Comparison of ENCODE assay signal across 9 cellular contexts in the genomic region with DNA sequence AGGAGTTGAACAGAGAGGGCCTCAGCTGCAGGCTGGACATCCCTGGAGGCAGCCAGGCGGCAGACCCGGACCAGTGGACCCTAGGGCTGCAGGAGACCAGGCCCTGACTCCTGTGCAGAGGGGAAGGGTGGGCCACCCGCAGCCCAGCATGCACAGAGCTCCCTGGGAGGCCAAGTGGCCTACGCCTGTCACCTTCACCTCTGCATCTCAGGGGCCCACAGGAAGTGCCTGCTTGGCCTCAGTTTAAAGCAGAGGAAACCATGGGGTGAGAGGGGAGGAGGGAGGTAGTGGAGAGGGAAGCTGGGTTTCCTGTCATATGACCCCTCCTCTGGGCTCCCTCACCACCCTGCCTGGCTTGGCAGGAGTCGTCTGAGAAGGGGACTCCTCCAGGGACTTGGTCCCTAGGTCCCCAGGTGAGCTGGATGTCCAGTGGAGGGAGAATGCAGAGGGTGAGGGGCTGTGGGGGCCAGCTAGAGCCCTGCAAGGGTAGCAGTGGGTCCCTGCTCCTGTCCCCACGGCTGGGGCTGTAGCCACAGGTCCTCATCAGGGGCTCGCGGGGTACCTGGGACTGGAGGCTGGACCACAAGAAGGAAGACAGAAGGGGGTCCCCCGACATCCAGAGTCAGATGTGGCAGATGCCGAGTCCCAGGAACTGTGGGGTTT. TPM values are rescaled to one million over a fixed set of nuclear protein-coding genes. Genes with fewer than 3 reads are reported as not detected.
A peak's percentile ranks its signal among the peaks of the same experiment; 100 is the strongest.
DNase-seq lines count a peak whose midpoint lies in the region; ATAC-seq, FAIRE-seq and TF ChIP-seq lines count a peak whose summit lies in the region.
"Had no signal": no experiment of that assay in that cellular context is flagged by ENCODE, and none has a peak within 500 bp of the region (broad histone marks: within the 10 kb centered on the region; RNA-seq: fewer than 3 reads in every experiment).

A gene with protein sequence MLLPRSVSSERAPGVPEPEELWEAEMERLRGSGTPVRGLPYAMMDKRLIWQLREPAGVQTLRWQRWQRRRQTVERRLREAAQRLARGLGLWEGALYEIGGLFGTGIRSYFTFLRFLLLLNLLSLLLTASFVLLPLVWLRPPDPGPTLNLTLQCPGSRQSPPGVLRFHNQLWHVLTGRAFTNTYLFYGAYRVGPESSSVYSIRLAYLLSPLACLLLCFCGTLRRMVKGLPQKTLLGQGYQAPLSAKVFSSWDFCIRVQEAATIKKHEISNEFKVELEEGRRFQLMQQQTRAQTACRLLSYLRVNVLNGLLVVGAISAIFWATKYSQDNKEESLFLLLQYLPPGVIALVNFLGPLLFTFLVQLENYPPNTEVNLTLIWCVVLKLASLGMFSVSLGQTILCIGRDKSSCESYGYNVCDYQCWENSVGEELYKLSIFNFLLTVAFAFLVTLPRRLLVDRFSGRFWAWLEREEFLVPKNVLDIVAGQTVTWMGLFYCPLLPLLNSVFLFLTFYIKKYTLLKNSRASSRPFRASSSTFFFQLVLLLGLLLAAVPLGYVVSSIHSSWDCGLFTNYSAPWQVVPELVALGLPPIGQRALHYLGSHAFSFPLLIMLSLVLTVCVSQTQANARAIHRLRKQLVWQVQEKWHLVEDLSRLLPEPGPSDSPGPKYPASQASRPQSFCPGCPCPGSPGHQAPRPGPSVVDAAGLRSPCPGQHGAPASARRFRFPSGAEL (plus strand): TSS at position 333 of the 663 bp plus-strand sequence. CDS start 818 bp downstream, outside the sequence.

- H3K27ac ChIP-seq in HUES64 (ENCODE audit: low read depth, low read length), result no peak within 1 kb of the TSS
- H3K27ac ChIP-seq in small intestine (ENCODE audit: low read depth in 1 of 2, low read length in 1 of 2), result peak within 1 kb of the TSS; percentile 25 to 83

- H3K36me3 ChIP-seq in ES-I3 (ENCODE audit: insufficient read depth, low read length) (no peaks in the 10 kb centered on the region), HUES64 (ENCODE audit: insufficient read depth, low read length) (no peaks in the 10 kb centered on the region), small intestine (ENCODE audit: control insufficient read depth in 2 of 2, insufficient read depth in 2 of 2, low read length in 2 of 2) (peaks cover 0 to 3% of the 10 kb centered on the region in 2 donors)

- peaks cover 38% of the 10 kb centered on the region for H3K27me3 ChIP-seq in HUES64 (ENCODE audit: insufficient read depth, low read length)
- H3K27me3 ChIP-seq in small intestine (ENCODE audit: control insufficient read depth in 2 of 2, insufficient read depth in 2 of 2, low read length in 2 of 2), result no peaks in the 10 kb centered on the region

- 75% methylated on average over 10 of the region's 10 CpGs for WGBS in HUES64
- 54 to 72% (median 65%) methylated on average over 9 to 10 of the region's 10 CpGs for WGBS in small intestine, 3 donors

- peak; percentile 54 for TF ChIP-seq POLR2A in erythroblast (IDR thresholded peaks at IDR 0.05; ENCODE audit: low read length)

- peak within 1 kb of the TSS; percentile 96 for H3K27ac Mint-ChIP-seq in activated CD4-positive, alpha-beta T cell treated with anti-CD3 and anti-CD28 coated beads for 36 hours

- H3K9ac ChIP-seq in ES-I3 (ENCODE audit: low read depth, low read length) (peak within 1 kb of the TSS; percentile 45; the same call in 1 of the 2 replicates), HUES64 (ENCODE audit: low read depth, low read length) (no peak within 1 kb of the TSS)

- intact Hi-C loops in activated CD4-positive, alpha-beta T cell treated with anti-CD3 and anti-CD28 coated beads for 36 hours (cut with DNase I, micrococcal nuclease), result loop anchor here (1.0 to 5.0 kb wide), 5 partner anchors 9 to 230 kb away; partner anchors contain the start of genes SOCS3 (in 1 of the 2) and SYNGR2 (in 1 of the 2)

- FAIRE-seq in small intestine (lab: Jason Lieb, UNC), result no peak

- H3K4me1 Mint-ChIP-seq in activated CD4-positive, alpha-beta T cell treated with anti-CD3 and anti-CD28 coated beads for 36 hours, result peaks cover 57% of the 10 kb centered on the region

- H3K4me3 ChIP-seq in HUES64 (ENCODE audit: low read length), result peak within 1 kb of the TSS; percentile 37
- peak within 1 kb of the TSS; percentile 58 to 59 for H3K4me3 ChIP-seq in small intestine (ENCODE audit: low read depth in 1 of 2, low read length in 2 of 2)

- H3K4me1 ChIP-seq in ES-I3 (ENCODE audit: insufficient read depth, low read length) (peaks cover 38% of the 10 kb centered on the region; the same call in 1 of the 2 replicates), HUES64 (ENCODE audit: insufficient read depth, low read length) (peaks cover 13% of the 10 kb centered on the region), small intestine (ENCODE audit: control insufficient read depth in 2 of 2, insufficient read depth in 1 of 2, low read depth in 1 of 2, low read length in 1 of 2) (peaks cover 2 to 6% of the 10 kb centered on the region in 2 donors)

- H3K9me3 ChIP-seq in ES-I3 (ENCODE audit: control insufficient read depth, insufficient read depth, low read length), result no peaks in the 10 kb centered on the region
- no peaks in the 10 kb centered on the region for H3K9me3 ChIP-seq in HUES64 (ENCODE audit: insufficient read depth, low read depth, low read length)
- H3K9me3 ChIP-seq in small intestine (ENCODE audit: control insufficient read depth, low read depth), result no peaks in the 10 kb centered on the region

- no peaks in the 10 kb centered on the region for H3K27me3 Mint-ChIP-seq in activated CD4-positive, alpha-beta T cell treated with anti-CD3 and anti-CD28 coated beads for 36 hours

- H3K36me3 Mint-ChIP-seq in activated CD4-positive, alpha-beta T cell treated with anti-CD3 and anti-CD28 coated beads for 36 hours (ENCODE audit: low read depth), result peaks cover 44% of the 10 kb centered on the region

- CTCF ChIA-PET in activated CD4-positive, alpha-beta T cell treated with anti-CD3 and anti-CD28 coated beads for 36 hours (lab: Charles Lee), result interaction anchor here (1.1 to 2.5 kb wide), 3 partner anchors 9 to 46 kb away, joined by 3 to 13 read pairs (median 6); no protein-coding TSS in a partner anchor

- POLR2A ChIA-PET in activated CD4-positive, alpha-beta T cell treated with anti-CD3 and anti-CD28 coated beads for 36 hours (lab: Charles Lee), result no interaction called here

- H3K9me3 Mint-ChIP-seq in activated CD4-positive, alpha-beta T cell treated with anti-CD3 and anti-CD28 coated beads for 36 hours (ENCODE audit: low read depth), result no peaks in the 10 kb centered on the region

- ATAC-seq in activated CD4-positive, alpha-beta T cell treated with anti-CD3 and anti-CD28 coated beads for 36 hours, result peak; percentile 50
- ATAC-seq in HG02852 (IDR thresholded peaks at IDR 0.05; ENCODE audit: unreplicated experiment), result no peak

- H3K4me3 Mint-ChIP-seq in activated CD4-positive, alpha-beta T cell treated with anti-CD3 and anti-CD28 coated beads for 36 hours, result peak within 1 kb of the TSS; percentile 94

- peak; percentile 86 for DNase-seq in activated CD4-positive, alpha-beta T cell treated with anti-CD3 and anti-CD28 coated beads for 36 hours
- DNase-seq in erythroblast (lab: John Stamatoyannopoulos, UW) (no peak), small intestine (peak; percentile 66), NCI-H187 (lab: John Stamatoyannopoulos, UW) (no peak), T1000 (lab: John Stamatoyannopoulos, UW) (no peak)

RNA-seq across cellular contexts. Expression of the gene that starts here (rescaled TPM):
- 0.65 TPM for polyA plus RNA-seq in HUES64 (2013, experiment 1 of 2)
- polyA plus RNA-seq in HUES64 (2013, experiment 2 of 2), result 0.57 TPM
- 100 to 1,000 TPM; 123 to 139 TPM for total RNA-seq in activated CD4-positive, alpha-beta T cell treated with anti-CD3 and anti-CD28 coated beads for 36 hours
- polyA plus RNA-seq in small intestine, result 1 to 10 TPM; 1.3 to 5.7 (median 4.1) TPM
- total RNA-seq: fibroblast of lung had no signal

Comparison
In these comparisons a context has a peak if more than half of its experiments do, and no peak if none do; other contexts are left out.
1. DNase-seq: peak in activated CD4-positive, alpha-beta T cell treated with anti-CD3 and anti-CD28 coated beads for 36 hours (single experiment) and small intestine (single experiment); none in erythroblast (0 of 2), NCI-H187 (0 of 2) and T1000 (single experiment).